In the genomic region with DNA sequence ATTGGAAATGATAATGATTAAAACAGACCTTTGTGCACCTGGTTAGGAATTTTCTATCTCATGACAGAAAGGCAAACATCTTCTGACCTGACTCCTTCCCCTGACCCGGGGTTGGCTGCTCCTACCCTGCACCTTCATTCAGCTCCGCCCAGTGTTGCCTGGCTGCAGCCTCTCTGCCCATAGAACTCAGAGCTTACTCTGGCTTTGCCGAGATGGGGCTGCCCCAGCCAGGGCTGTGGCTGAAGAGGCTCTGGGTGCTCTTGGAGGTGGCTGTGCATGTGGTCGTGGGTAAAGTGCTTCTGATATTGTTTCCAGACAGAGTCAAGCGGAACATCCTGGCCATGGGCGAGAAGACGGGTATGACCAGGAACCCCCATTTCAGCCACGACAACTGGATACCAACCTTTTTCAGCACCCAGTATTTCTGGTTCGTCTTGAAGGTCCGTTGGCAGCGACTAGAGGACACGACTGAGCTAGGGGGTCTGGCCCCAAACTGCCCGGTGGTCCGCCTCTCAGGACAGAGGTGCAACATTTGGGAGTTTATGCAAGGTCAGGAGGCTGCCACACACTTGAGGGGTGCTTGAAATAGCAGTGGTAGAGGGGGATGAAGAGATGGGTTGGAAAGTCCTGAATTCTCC, we compare ENCODE assay signal across 1 cellular context.
TF ChIP-seq lines count a peak whose summit lies in the region.

A gene (plus strand): TSS at position 189 of the 638 bp plus-strand sequence. CDS start 24 bp downstream, at position 213.

TF ChIP-seq in HepG2, 621 proteins besides CTCF, POLR2A, EP300 and RAD21 (continued from another document and continues in another):
- TF ChIP-seq, protein P1, sequence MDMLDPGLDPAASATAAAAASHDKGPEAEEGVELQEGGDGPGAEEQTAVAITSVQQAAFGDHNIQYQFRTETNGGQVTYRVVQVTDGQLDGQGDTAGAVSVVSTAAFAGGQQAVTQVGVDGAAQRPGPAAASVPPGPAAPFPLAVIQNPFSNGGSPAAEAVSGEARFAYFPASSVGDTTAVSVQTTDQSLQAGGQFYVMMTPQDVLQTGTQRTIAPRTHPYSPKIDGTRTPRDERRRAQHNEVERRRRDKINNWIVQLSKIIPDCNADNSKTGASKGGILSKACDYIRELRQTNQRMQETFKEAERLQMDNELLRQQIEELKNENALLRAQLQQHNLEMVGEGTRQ (IDR thresholded peaks at IDR 0.05; ENCODE audit: low read depth, low read length): no peak
- TF ChIP-seq, protein P1 (CRISPR knock-in tag; IDR thresholded peaks at IDR 0.05; ENCODE audit: borderline replicate concordance): no peak
- TF ChIP-seq, protein P2, sequence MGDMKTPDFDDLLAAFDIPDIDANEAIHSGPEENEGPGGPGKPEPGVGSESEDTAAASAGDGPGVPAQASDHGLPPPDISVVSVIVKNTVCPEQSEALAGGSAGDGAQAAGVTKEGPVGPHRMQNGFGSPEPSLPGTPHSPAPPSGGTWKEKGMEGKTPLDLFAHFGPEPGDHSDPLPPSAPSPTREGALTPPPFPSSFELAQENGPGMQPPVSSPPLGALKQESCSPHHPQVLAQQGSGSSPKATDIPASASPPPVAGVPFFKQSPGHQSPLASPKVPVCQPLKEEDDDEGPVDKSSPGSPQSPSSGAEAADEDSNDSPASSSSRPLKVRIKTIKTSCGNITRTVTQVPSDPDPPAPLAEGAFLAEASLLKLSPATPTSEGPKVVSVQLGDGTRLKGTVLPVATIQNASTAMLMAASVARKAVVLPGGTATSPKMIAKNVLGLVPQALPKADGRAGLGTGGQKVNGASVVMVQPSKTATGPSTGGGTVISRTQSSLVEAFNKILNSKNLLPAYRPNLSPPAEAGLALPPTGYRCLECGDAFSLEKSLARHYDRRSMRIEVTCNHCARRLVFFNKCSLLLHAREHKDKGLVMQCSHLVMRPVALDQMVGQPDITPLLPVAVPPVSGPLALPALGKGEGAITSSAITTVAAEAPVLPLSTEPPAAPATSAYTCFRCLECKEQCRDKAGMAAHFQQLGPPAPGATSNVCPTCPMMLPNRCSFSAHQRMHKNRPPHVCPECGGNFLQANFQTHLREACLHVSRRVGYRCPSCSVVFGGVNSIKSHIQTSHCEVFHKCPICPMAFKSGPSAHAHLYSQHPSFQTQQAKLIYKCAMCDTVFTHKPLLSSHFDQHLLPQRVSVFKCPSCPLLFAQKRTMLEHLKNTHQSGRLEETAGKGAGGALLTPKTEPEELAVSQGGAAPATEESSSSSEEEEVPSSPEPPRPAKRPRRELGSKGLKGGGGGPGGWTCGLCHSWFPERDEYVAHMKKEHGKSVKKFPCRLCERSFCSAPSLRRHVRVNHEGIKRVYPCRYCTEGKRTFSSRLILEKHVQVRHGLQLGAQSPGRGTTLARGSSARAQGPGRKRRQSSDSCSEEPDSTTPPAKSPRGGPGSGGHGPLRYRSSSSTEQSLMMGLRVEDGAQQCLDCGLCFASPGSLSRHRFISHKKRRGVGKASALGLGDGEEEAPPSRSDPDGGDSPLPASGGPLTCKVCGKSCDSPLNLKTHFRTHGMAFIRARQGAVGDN (CRISPR knock-in tag; IDR thresholded peaks at IDR 0.05): peak; percentile 71
- TF ChIP-seq, protein P3, sequence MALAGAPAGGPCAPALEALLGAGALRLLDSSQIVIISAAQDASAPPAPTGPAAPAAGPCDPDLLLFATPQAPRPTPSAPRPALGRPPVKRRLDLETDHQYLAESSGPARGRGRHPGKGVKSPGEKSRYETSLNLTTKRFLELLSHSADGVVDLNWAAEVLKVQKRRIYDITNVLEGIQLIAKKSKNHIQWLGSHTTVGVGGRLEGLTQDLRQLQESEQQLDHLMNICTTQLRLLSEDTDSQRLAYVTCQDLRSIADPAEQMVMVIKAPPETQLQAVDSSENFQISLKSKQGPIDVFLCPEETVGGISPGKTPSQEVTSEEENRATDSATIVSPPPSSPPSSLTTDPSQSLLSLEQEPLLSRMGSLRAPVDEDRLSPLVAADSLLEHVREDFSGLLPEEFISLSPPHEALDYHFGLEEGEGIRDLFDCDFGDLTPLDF (CRISPR knock-in tag; IDR thresholded peaks at IDR 0.05): no peak
- TF ChIP-seq SPEN (CRISPR knock-in tag; IDR thresholded peaks at IDR 0.05; ENCODE audit: low read depth): no peak
- TF ChIP-seq ZNF891 (CRISPR knock-in tag; IDR thresholded peaks at IDR 0.05): 0 out of 2 replicates have a peak, but pooled peaks have one; percentile 21
- TF ChIP-seq SAP130 (CRISPR knock-in tag; IDR thresholded peaks at IDR 0.05; ENCODE audit: low read depth): peak; percentile 40; the same call in 1 of the 2 replicates
- TF ChIP-seq, protein P4, sequence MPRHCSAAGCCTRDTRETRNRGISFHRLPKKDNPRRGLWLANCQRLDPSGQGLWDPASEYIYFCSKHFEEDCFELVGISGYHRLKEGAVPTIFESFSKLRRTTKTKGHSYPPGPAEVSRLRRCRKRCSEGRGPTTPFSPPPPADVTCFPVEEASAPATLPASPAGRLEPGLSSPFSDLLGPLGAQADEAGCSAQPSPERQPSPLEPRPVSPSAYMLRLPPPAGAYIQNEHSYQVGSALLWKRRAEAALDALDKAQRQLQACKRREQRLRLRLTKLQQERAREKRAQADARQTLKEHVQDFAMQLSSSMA (CRISPR knock-in tag; IDR thresholded peaks at IDR 0.05): no peak
- TF ChIP-seq BCL6 (CRISPR knock-in tag; IDR thresholded peaks at IDR 0.05): no peak
- TF ChIP-seq TGIF2 (CRISPR knock-in tag; IDR thresholded peaks at IDR 0.05): no peak
- no peak; the same call in 1 of the 2 replicates for TF ChIP-seq ZNF782 (CRISPR knock-in tag; IDR thresholded peaks at IDR 0.05; ENCODE audit: borderline replicate concordance)
- no peak for TF ChIP-seq SMARCC2 (IDR thresholded peaks at IDR 0.05)
- no peak for TF ChIP-seq ZFP36L2 (CRISPR knock-in tag; IDR thresholded peaks at IDR 0.05)
- no peak for TF ChIP-seq KLF9 (CRISPR knock-in tag; IDR thresholded peaks at IDR 0.05; ENCODE audit: low read depth)
- no peak for TF ChIP-seq SMAD3 (CRISPR knock-in tag; IDR thresholded peaks at IDR 0.05)
- TF ChIP-seq, protein P5, sequence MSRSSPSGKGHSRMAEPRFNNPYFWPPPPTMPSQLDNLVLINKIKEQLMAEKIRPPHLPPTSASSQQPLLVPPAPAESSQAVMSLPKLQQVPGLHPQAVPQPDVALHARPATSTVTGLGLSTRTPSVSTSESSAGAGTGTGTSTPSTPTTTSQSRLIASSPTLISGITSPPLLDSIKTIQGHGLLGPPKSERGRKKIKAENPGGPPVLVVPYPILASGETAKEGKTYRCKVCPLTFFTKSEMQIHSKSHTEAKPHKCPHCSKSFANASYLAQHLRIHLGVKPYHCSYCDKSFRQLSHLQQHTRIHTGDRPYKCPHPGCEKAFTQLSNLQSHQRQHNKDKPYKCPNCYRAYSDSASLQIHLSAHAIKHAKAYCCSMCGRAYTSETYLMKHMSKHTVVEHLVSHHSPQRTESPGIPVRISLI (CRISPR knock-in tag; IDR thresholded peaks at IDR 0.05; ENCODE audit: borderline replicate concordance): no peak
- no peak for TF ChIP-seq STAT5B (CRISPR knock-in tag; IDR thresholded peaks at IDR 0.05)
- TF ChIP-seq, protein P6, sequence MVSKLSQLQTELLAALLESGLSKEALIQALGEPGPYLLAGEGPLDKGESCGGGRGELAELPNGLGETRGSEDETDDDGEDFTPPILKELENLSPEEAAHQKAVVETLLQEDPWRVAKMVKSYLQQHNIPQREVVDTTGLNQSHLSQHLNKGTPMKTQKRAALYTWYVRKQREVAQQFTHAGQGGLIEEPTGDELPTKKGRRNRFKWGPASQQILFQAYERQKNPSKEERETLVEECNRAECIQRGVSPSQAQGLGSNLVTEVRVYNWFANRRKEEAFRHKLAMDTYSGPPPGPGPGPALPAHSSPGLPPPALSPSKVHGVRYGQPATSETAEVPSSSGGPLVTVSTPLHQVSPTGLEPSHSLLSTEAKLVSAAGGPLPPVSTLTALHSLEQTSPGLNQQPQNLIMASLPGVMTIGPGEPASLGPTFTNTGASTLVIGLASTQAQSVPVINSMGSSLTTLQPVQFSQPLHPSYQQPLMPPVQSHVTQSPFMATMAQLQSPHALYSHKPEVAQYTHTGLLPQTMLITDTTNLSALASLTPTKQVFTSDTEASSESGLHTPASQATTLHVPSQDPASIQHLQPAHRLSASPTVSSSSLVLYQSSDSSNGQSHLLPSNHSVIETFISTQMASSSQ (IDR thresholded peaks at IDR 0.05; ENCODE audit: low read depth): no peak
- TF ChIP-seq, protein P6 (CRISPR knock-in tag; IDR thresholded peaks at IDR 0.05; ENCODE audit: borderline replicate concordance): no peak
- TF ChIP-seq ZEB1 (IDR thresholded peaks at IDR 0.05; ENCODE audit: insufficient replicate concordance, low read depth): no peak
- TF ChIP-seq ZFP90 (CRISPR knock-in tag; IDR thresholded peaks at IDR 0.05; ENCODE audit: borderline replicate concordance): no peak
- TF ChIP-seq ZMAT3 (CRISPR knock-in tag; conservative IDR thresholded peaks at IDR 0.05): 0 out of 2 replicates have a peak, but pooled peaks have one; percentile 40
- TF ChIP-seq MZF1 (CRISPR knock-in tag; IDR thresholded peaks at IDR 0.05; ENCODE audit: borderline replicate concordance): no peak
- TF ChIP-seq U2AF2 (IDR thresholded peaks at IDR 0.05; ENCODE audit: low read depth, low read length): no peak
- peak; percentile 30; the same call in 1 of the 2 replicates for TF ChIP-seq RARA (CRISPR knock-in tag; IDR thresholded peaks at IDR 0.05)
- 0 out of 2 replicates have a peak, but pooled peaks have one; percentile 45 for TF ChIP-seq HDAC1 (CRISPR knock-in tag; IDR thresholded peaks at IDR 0.05)
- TF ChIP-seq, protein P7, sequence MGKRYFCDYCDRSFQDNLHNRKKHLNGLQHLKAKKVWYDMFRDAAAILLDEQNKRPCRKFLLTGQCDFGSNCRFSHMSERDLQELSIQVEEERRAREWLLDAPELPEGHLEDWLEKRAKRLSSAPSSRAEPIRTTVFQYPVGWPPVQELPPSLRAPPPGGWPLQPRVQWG (CRISPR knock-in tag; IDR thresholded peaks at IDR 0.05; ENCODE audit: borderline replicate concordance, low read depth): no peak
- no peak for TF ChIP-seq GLI4 (CRISPR knock-in tag; IDR thresholded peaks at IDR 0.05; ENCODE audit: borderline replicate concordance)
- TF ChIP-seq AKAP8 (CRISPR knock-in tag; IDR thresholded peaks at IDR 0.05): no peak
- TF ChIP-seq, protein P8, sequence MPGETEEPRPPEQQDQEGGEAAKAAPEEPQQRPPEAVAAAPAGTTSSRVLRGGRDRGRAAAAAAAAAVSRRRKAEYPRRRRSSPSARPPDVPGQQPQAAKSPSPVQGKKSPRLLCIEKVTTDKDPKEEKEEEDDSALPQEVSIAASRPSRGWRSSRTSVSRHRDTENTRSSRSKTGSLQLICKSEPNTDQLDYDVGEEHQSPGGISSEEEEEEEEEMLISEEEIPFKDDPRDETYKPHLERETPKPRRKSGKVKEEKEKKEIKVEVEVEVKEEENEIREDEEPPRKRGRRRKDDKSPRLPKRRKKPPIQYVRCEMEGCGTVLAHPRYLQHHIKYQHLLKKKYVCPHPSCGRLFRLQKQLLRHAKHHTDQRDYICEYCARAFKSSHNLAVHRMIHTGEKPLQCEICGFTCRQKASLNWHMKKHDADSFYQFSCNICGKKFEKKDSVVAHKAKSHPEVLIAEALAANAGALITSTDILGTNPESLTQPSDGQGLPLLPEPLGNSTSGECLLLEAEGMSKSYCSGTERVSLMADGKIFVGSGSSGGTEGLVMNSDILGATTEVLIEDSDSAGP (CRISPR knock-in tag; IDR thresholded peaks at IDR 0.05; ENCODE audit: borderline replicate concordance): peak; percentile 67; the same call in 1 of the 2 replicates
- TF ChIP-seq, protein P9, sequence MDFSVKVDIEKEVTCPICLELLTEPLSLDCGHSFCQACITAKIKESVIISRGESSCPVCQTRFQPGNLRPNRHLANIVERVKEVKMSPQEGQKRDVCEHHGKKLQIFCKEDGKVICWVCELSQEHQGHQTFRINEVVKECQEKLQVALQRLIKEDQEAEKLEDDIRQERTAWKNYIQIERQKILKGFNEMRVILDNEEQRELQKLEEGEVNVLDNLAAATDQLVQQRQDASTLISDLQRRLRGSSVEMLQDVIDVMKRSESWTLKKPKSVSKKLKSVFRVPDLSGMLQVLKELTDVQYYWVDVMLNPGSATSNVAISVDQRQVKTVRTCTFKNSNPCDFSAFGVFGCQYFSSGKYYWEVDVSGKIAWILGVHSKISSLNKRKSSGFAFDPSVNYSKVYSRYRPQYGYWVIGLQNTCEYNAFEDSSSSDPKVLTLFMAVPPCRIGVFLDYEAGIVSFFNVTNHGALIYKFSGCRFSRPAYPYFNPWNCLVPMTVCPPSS (IDR thresholded peaks at IDR 0.05): no peak
- TF ChIP-seq, protein P10, sequence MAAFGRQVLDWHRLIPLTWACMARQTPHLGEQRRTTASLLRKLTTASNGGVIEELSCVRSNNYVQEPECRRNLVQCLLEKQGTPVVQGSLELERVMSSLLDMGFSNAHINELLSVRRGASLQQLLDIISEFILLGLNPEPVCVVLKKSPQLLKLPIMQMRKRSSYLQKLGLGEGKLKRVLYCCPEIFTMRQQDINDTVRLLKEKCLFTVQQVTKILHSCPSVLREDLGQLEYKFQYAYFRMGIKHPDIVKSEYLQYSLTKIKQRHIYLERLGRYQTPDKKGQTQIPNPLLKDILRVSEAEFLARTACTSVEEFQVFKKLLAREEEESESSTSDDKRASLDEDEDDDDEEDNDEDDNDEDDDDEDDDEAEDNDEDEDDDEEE (CRISPR knock-in tag; IDR thresholded peaks at IDR 0.05): no peak
- TF ChIP-seq ZNF33B (CRISPR knock-in tag; IDR thresholded peaks at IDR 0.05): no peak
